14 cellular contexts compared by ENCODE assay signal in the genomic region with DNA sequence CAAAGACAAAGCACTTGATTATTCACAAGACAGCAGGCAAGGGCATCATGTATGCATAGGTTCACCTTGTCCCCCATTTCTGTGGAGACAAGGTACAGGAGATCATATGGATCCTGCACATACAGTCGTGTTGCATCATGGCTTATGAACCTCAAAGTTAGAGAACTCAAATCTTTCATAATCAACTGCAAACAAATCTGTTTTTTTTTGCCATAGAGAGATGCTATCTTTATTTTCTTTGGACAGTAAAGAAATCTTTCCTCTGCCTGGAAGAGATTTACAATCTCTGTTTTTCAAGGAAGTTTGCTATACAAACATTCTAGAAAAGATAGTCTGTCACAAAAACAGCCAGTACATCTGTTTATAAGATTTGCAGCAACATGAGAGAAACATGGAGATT.
DNase-seq lines count a peak whose midpoint lies in the region; TF ChIP-seq lines count a peak whose summit lies in the region.
"Had no signal": no experiment of that assay in that cellular context is flagged by ENCODE, and none has a peak within 500 bp of the region (broad histone marks: within the 10 kb centered on the region; RNA-seq: fewer than 3 reads in every experiment).

No MANE protein-coding gene starts in this region.

- TF ChIP-seq CTCF in PC-9 (conservative IDR thresholded peaks at IDR 0.05) (no peak), fibroblast of the aortic adventitia (IDR thresholded peaks at IDR 0.05; ENCODE audit: insufficient read depth, low read length) (no peak), coronary artery (IDR thresholded peaks at IDR 0.05) (no peak)

- H3K4me3 ChIP-seq in PC-9 (no peak overlapping the region), fibroblast of the aortic adventitia (ENCODE audit: low read depth, low read length) (no peak overlapping the region), coronary artery (no peak overlapping the region)
- H3K4me3 ChIP-seq: GM23248, HAP-1 had no signal

- H3K4me1 ChIP-seq in PC-9 (replicated peaks; ENCODE audit: insufficient read depth): no peaks in the 10 kb centered on the region
- H3K4me1 ChIP-seq: BE2C, Caco-2, HAP-1 had no signal

- intact Hi-C loops in PC-9 (cut with micrococcal nuclease; ENCODE audit: unreplicated experiment): no loop called here

- H3K9me3 ChIP-seq in PC-9 (ENCODE audit: insufficient read depth, low read depth): peaks cover 7% of the 10 kb centered on the region; the same call in 1 of the 2 replicates
- H3K9me3 ChIP-seq: BE2C, Caco-2, HAP-1 had no signal

- H3F3A ChIP-seq in PC-9 (ENCODE audit: insufficient read depth, low read depth): no peaks in the 10 kb centered on the region

- no peaks in the 10 kb centered on the region for H4K20me1 ChIP-seq in PC-9 (ENCODE audit: insufficient read depth)

- no peaks in the 10 kb centered on the region for H3K79me2 ChIP-seq in PC-9 (ENCODE audit: low read depth)

- no peaks in the 10 kb centered on the region for H3K27me3 ChIP-seq in PC-9 (ENCODE audit: insufficient read depth, low read depth)
- H3K27me3 ChIP-seq: BE2C had no signal

- no peak overlapping the region for H3K4me2 ChIP-seq in PC-9

- H2AFZ ChIP-seq in PC-9: 0 out of 2 replicates have a peak overlapping the region, but pooled peaks have one; percentile 39
- H2AFZ ChIP-seq: GM23248 had no signal

- H3K36me3 ChIP-seq in PC-9 (ENCODE audit: low read depth): no peaks in the 10 kb centered on the region
- H3K36me3 ChIP-seq: BE2C, HAP-1 had no signal

- CTCF ChIA-PET in PC-9 (lab: Charles Lee): no interaction called here

- POLR2A ChIA-PET in PC-9 (lab: Charles Lee; ENCODE audit: unreplicated experiment): no interaction called here

- BruUV-seq in PC-9 (replicated peaks; lab: Mats Ljungman, UMichigan): no TSS peak

- DNase-seq in EH (ENCODE audit: low read depth): peak; percentile 30
- no peak for DNase-seq in PC-9
- peak; percentile 42 for DNase-seq in fibroblast of the aortic adventitia (ENCODE audit: low read depth)
- no peak for DNase-seq in coronary artery (ENCODE audit: low spot score)
- no peak for DNase-seq in NCI-H2029 (lab: John Stamatoyannopoulos, UW)
- DNase-seq in activated CD4-positive, alpha-beta T cell treated with anti-CD3 and anti-CD28 coated beads for 4 hours: no peak
- DNase-seq: ACHN; BE2C; C1 segment of cervical spinal cord; Caco-2; CD4-positive, alpha-beta T cell; GDM1; GM23248 had no signal

- no peaks in the 10 kb centered on the region for H3K9me2 ChIP-seq in PC-9 (ENCODE audit: insufficient read depth)

- H3K27ac ChIP-seq in PC-9: no peak overlapping the region
- H3K27ac ChIP-seq in coronary artery: no peak overlapping the region
- H3K27ac ChIP-seq: GM23248 had no signal

Comparison
In these comparisons a context has a peak if more than half of its experiments do, and no peak if none do; other contexts are left out.
1. DNase-seq: peak in EH (single experiment) and fibroblast of the aortic adventitia (single experiment); none in PC-9 (0 of 2), coronary artery (single experiment), NCI-H2029 (single experiment) and activated CD4-positive, alpha-beta T cell treated with anti-CD3 and anti-CD28 coated beads for 4 hours (0 of 2).